8 cellular contexts compared by ENCODE assay signal in the genomic region with DNA sequence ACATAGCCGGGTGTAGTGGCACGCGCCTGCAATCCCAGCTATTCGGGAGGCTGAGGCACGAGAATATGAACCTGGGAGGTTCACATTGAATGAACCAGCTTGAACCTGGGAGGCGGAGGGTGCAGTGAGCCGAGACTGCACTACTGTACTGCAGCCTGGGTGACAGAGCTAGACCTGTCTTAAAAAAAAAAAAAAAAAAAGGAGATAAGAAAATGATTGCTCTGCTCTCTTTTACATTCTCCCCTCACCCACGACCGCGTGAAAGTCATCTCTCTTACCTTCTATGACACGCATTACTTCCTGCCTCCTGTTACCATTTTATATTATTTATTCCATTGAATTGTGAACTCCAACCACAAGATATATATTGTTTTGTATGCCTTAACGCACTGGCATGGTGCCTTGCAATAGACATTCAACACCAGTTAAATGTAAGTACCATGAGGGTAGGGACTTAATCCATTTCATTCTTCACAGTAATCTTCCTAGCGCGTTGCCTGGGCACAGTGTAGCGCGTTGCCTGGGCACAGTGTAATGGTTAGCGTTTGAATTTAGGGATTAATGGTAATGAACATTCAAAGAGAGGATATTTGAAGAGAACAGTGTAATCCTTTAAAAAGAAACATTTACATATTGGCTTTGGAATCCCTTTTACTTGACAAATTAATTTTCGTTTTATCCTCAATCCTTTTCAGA. TPM values are rescaled to one million over a fixed set of nuclear protein-coding genes. Genes with fewer than 3 reads are reported as not detected.
DNase-seq lines count a peak whose midpoint lies in the region; ATAC-seq and TF ChIP-seq lines count a peak whose summit lies in the region.

No MANE protein-coding gene starts in this region.

- ATAC-seq in stimulated activated effector memory CD8-positive, alpha-beta T cell treated with anti-CD3 and anti-CD28 coated beads, Interleukin-12 subunit alpha, Interleukin-12 subunit beta, amount 100 ng/mL, for 72 hours, result peak; percentile 27
- no peak for ATAC-seq in GM19351 (IDR thresholded peaks at IDR 0.05; ENCODE audit: unreplicated experiment)

- peaks cover 63% of the 10 kb centered on the region for H4K20me1 ChIP-seq in KMS-11 (ENCODE audit: insufficient read depth)

- TF ChIP-seq CTCF in KMS-11 (conservative IDR thresholded peaks at IDR 0.05; ENCODE audit: low read depth, low read length), result no peak

- peaks cover 42% of the 10 kb centered on the region for H3K4me1 Mint-ChIP-seq in stimulated activated effector memory CD8-positive, alpha-beta T cell treated with anti-CD3 and anti-CD28 coated beads, Interleukin-12 subunit alpha, Interleukin-12 subunit beta, amount 100 ng/mL, for 72 hours

- peaks cover 85% of the 10 kb centered on the region for H3K36me3 Mint-ChIP-seq in stimulated activated effector memory CD8-positive, alpha-beta T cell treated with anti-CD3 and anti-CD28 coated beads, Interleukin-12 subunit alpha, Interleukin-12 subunit beta, amount 100 ng/mL, for 72 hours

- H3K4me3 ChIP-seq in KMS-11 (IDR thresholded peaks at IDR 0.05; ENCODE audit: insufficient read depth, low read depth, low read length) (no peak overlapping the region), iPS-18a (ENCODE audit: low read length) (peak overlapping the region; percentile 90)

- H3K27me3 ChIP-seq in KMS-11 (ENCODE audit: insufficient read depth, low read depth), result no peaks in the 10 kb centered on the region
- no peaks in the 10 kb centered on the region for H3K27me3 ChIP-seq in iPS-18a (ENCODE audit: control insufficient read depth, insufficient read depth, low read length)

- H3K27ac ChIP-seq in KMS-11 (no peak overlapping the region), iPS-18a (ENCODE audit: low read length) (no peak overlapping the region)

- peak; percentile 7 for DNase-seq in activated T-helper 1 cell treated with Interleukin-2 at 50 U/mL for 16 hours (ENCODE audit: low read depth)
- no peak for DNase-seq in stimulated activated effector memory CD8-positive, alpha-beta T cell treated with anti-CD3 and anti-CD28 coated beads, Interleukin-12 subunit alpha, Interleukin-12 subunit beta, amount 100 ng/mL, for 72 hours (ENCODE audit: low spot score in 2 of 2)
- DNase-seq in ureter (ENCODE audit: low spot score), result no peak
- no peak for DNase-seq in NCI-H748 (lab: John Stamatoyannopoulos, UW; ENCODE audit: unreplicated experiment)
- no peak for DNase-seq in NCI-H774 (lab: John Stamatoyannopoulos, UW)

- H3K4me2 ChIP-seq in KMS-11, result peak overlapping the region; percentile 96

- H3K36me3 ChIP-seq in KMS-11 (ENCODE audit: insufficient read depth), result no peaks in the 10 kb centered on the region
- peaks cover 4% of the 10 kb centered on the region for H3K36me3 ChIP-seq in iPS-18a (ENCODE audit: control insufficient read depth, low read depth, low read length)

- peaks cover 71% of the 10 kb centered on the region for H3K79me2 ChIP-seq in KMS-11 (ENCODE audit: insufficient read depth, low read depth)

- no peaks in the 10 kb centered on the region for H3K9me3 Mint-ChIP-seq in stimulated activated effector memory CD8-positive, alpha-beta T cell treated with anti-CD3 and anti-CD28 coated beads, Interleukin-12 subunit alpha, Interleukin-12 subunit beta, amount 100 ng/mL, for 72 hours

- H3K4me1 ChIP-seq in KMS-11 (ENCODE audit: low read depth, poor library complexity, severe bottlenecking) (peaks cover 58% of the 10 kb centered on the region), iPS-18a (ENCODE audit: control insufficient read depth, low read depth, low read length) (peaks cover 20% of the 10 kb centered on the region)

- H3K9ac ChIP-seq in KMS-11 (no peak overlapping the region), iPS-18a (ENCODE audit: low read length) (no peak overlapping the region)

- H2AFZ ChIP-seq in KMS-11 (ENCODE audit: low read depth), result no peak overlapping the region

- no peaks in the 10 kb centered on the region for H3K9me3 ChIP-seq in iPS-18a (ENCODE audit: control insufficient read depth, low read depth, low read length)

- peak overlapping the region; percentile 99 for H3K27ac Mint-ChIP-seq in stimulated activated effector memory CD8-positive, alpha-beta T cell treated with anti-CD3 and anti-CD28 coated beads, Interleukin-12 subunit alpha, Interleukin-12 subunit beta, amount 100 ng/mL, for 72 hours

- peak overlapping the region; percentile 90 for H3K4me3 Mint-ChIP-seq in stimulated activated effector memory CD8-positive, alpha-beta T cell treated with anti-CD3 and anti-CD28 coated beads, Interleukin-12 subunit alpha, Interleukin-12 subunit beta, amount 100 ng/mL, for 72 hours

RNA-seq across cellular contexts. Expression of a gene that starts 2.7 kb away (rescaled TPM):
- total RNA-seq in ureter, result 198 TPM
